ENCODE assay signal across 7 cellular contexts in the genomic region with DNA sequence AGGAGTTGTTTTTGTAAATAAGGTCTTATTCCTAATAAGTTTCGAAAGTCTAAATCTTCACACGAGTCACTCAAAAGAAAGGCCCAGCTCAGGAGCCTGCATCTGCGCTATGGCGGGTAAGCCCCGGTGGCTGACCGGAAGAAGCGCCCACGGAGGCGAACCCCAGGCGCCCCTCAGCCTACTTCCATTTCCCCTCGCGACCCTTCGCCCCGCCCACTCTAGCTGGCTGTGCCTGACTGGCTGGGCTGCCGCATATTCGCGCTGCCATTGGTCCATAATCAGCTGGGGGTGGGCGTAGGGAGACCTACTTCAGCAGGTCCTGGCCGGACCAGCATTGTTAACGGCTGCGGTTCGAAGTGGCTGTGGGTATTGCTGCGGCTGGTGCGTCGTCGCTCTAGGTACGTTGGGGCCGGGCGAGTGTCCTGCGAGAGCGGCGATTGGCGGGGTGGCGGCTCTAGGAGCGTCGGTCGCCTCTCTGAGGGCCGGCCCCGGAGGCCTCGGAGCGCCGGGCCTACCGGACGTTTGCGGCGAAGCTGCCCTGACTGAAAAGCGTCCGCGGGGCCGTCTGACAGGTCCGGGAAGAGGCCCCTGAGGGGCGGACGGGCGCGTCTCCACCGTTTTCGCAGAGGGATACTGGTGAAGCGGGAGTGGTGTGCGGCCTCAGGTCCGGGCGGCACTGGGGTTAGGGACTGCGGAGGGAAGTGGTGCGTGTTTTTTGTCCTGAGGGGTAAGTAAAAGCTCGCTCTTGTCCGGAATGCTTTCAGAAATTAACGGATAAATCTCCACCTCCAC. TPM values are rescaled to one million over a fixed set of nuclear protein-coding genes. Genes with fewer than 3 reads are reported as not detected.
DNase-seq lines count a peak whose midpoint lies in the region; ATAC-seq lines count a peak whose summit lies in the region.

ATF7IP2 (plus strand) TSS at position 337 of the 792 bp plus-strand sequence. CDS start 44,560 bp downstream, outside the sequence.

- H3K27me3 ChIP-seq in neuron (ENCODE audit: insufficient read depth, low read length) (no peaks in the 10 kb centered on the region), stomach smooth muscle (ENCODE audit: control insufficient read depth in 1 of 2, insufficient read depth in 2 of 2, low read length in 2 of 2) (no peaks in the 10 kb centered on the region)

- H2AFZ ChIP-seq in neuron (ENCODE audit: low read depth, low read length), result peak within 1 kb of the TSS; percentile 66

- DNase-seq in RPMI7951 (ENCODE audit: low read depth), result peak; percentile 92
- peak; percentile 59 for DNase-seq in activated gamma-delta T cell (lab: John Stamatoyannopoulos, UW)
- DNase-seq in foreskin melanocyte, result peak; percentile 83

- H3K4me1 ChIP-seq in neuron (ENCODE audit: insufficient read depth, low read length), result peaks cover 11% of the 10 kb centered on the region
- no peaks in the 10 kb centered on the region for H3K4me1 ChIP-seq in stomach smooth muscle (ENCODE audit: control insufficient read depth, insufficient read depth, low read length)

- peak within 1 kb of the TSS; percentile 41 for H3K27ac ChIP-seq in stomach smooth muscle (ENCODE audit: low read length)

- H3K36me3 ChIP-seq in neuron (ENCODE audit: insufficient read depth, low read length), result peaks cover 15% of the 10 kb centered on the region
- H3K36me3 ChIP-seq in stomach smooth muscle (ENCODE audit: control insufficient read depth in 2 of 2, insufficient read depth in 2 of 2, low read length in 2 of 2), result no peaks in the 10 kb centered on the region

- peak within 1 kb of the TSS; percentile 73 for H3K4me3 ChIP-seq in neuron (ENCODE audit: low read length)
- H3K4me3 ChIP-seq in stomach smooth muscle (ENCODE audit: low read length in 2 of 2), result peak within 1 kb of the TSS; percentile 79

- no peaks in the 10 kb centered on the region for H3K9me3 ChIP-seq in neuron (ENCODE audit: low read length)
- H3K9me3 ChIP-seq in stomach smooth muscle (ENCODE audit: control insufficient read depth in 2 of 2, low read length in 2 of 2), result no peaks in the 10 kb centered on the region

- ATAC-seq in GM18861 (IDR thresholded peaks at IDR 0.05; ENCODE audit: unreplicated experiment) (peak; percentile 70), HG03064 (IDR thresholded peaks at IDR 0.05; ENCODE audit: low read depth, unreplicated experiment) (peak; percentile 78)

- H3K9ac ChIP-seq in stomach smooth muscle (ENCODE audit: low read length in 2 of 2), result peak within 1 kb of the TSS; percentile 71 to 75

RNA-seq across cellular contexts. Expression of gene ATF7IP2, which starts in this region (rescaled TPM):
- 14.6 and 14.9 TPM in 2 replicates for total RNA-seq in RPMI7951 (2014; rRNA removed; shearing (Covaris generic))

Comparison
In these comparisons a context has a peak if more than half of its experiments do, and no peak if none do; other contexts are left out.
1. Peak in every context shown above with its lines: DNase-seq, ATAC-seq, H3K4me3 ChIP-seq and H3K27ac ChIP-seq.